26 cellular contexts compared by ENCODE assay signal in the genomic region with DNA sequence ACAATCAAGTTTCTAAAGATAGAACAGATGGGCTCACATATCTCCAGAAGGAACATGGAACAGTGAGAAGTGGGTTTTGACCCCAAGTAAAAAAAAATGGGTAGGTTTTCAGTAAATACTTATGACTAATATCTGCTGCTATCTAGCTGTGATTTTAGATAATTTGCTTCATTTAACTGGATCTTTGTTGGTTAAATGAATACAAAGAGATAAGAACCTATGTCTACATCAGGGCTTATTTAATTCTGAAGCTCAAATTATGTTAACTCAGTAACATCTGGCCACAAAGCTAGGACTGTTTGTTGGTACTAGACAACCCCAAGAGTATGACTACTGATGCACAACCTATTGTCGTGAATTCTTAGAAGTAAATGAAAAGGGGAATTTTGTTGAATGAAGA.
"Had no signal": no experiment of that assay in that cellular context is flagged by ENCODE, and none has a peak within 500 bp of the region (broad histone marks: within the 10 kb centered on the region; RNA-seq: fewer than 3 reads in every experiment).

No MANE protein-coding gene starts in this region.

- H3K27ac Mint-ChIP-seq: immature natural killer cell; naive B cell; natural killer cell; stimulated activated effector memory CD8-positive, alpha-beta T cell treated with anti-CD3 and anti-CD28 coated beads, Interleukin-12 subunit alpha, Interleukin-12 subunit beta, amount 100 ng/mL, for 72 hours; stimulated activated naive CD8-positive, alpha-beta T cell treated with anti-CD3 and anti-CD28 coated beads, Interleukin-15, Interleukin-2, amounts not matched to agents 100 ng/mL and 50 ng/mL, for 24 hours had no signal

- DNase-seq: hypothalamus; immature natural killer cell; kidney; left colon; left lung; lower lobe of right lung; mesendoderm; naive B cell; natural killer cell; pancreas; posterior cingulate gyrus; retina; right cardiac atrium; spleen; stimulated activated CD4-positive, alpha-beta T cell treated with anti-CD3 and anti-CD28 coated beads, Interleukin-4, amount 100 ng/mL, for 24 hours; stimulated activated naive CD4-positive, alpha-beta T cell; tibial artery; trophoblast cell; upper lobe of right lung had no signal

- H3K9me3 Mint-ChIP-seq: mesothelial cell of epicardium; naive B cell; natural killer cell; stimulated activated effector memory CD8-positive, alpha-beta T cell treated with anti-CD3 and anti-CD28 coated beads, Interleukin-12 subunit alpha, Interleukin-12 subunit beta, amount 100 ng/mL, for 72 hours; stimulated activated naive CD8-positive, alpha-beta T cell treated with anti-CD3 and anti-CD28 coated beads, Interleukin-15, Interleukin-2, amounts not matched to agents 100 ng/mL and 50 ng/mL, for 24 hours had no signal

- H3K27ac ChIP-seq: left lung, lower lobe of right lung, pancreas, prostate gland, spleen, suprapubic skin, thoracic aorta, upper lobe of right lung had no signal

- H3K4me1 Mint-ChIP-seq: immature natural killer cell; natural killer cell; stimulated activated effector memory CD8-positive, alpha-beta T cell treated with anti-CD3 and anti-CD28 coated beads, Interleukin-12 subunit alpha, Interleukin-12 subunit beta, amount 100 ng/mL, for 72 hours had no signal

- H3K4me3 ChIP-seq: left lung, lower lobe of right lung, pancreas, prostate gland, skin epidermis, spleen, suprapubic skin, thoracic aorta, tibial artery, upper lobe of right lung had no signal

- H3K27me3 ChIP-seq: left lung, pancreas, spleen, suprapubic skin, tibial artery, upper lobe of right lung had no signal

- H3K36me3 Mint-ChIP-seq: mesothelial cell of epicardium; naive B cell; natural killer cell; stimulated activated effector memory CD8-positive, alpha-beta T cell treated with anti-CD3 and anti-CD28 coated beads, Interleukin-12 subunit alpha, Interleukin-12 subunit beta, amount 100 ng/mL, for 72 hours had no signal

- H3K9me3 ChIP-seq: left lung, lower lobe of right lung, pancreas, prostate gland, spleen, suprapubic skin, thoracic aorta, tibial artery, upper lobe of right lung had no signal

- H3K4me3 Mint-ChIP-seq: immature natural killer cell; mesothelial cell of epicardium; natural killer cell; stimulated activated effector memory CD8-positive, alpha-beta T cell treated with anti-CD3 and anti-CD28 coated beads, Interleukin-12 subunit alpha, Interleukin-12 subunit beta, amount 100 ng/mL, for 72 hours; stimulated activated naive CD8-positive, alpha-beta T cell treated with anti-CD3 and anti-CD28 coated beads, Interleukin-15, Interleukin-2, amounts not matched to agents 100 ng/mL and 50 ng/mL, for 24 hours had no signal

- ATAC-seq: left colon, lower lobe of right lung, natural killer cell, right cardiac atrium, upper lobe of right lung had no signal

- H3K4me1 ChIP-seq: lower lobe of right lung, pancreas, prostate gland, upper lobe of right lung had no signal

- H3K36me3 ChIP-seq: left lung, lower lobe of right lung, pancreas, prostate gland, spleen, suprapubic skin, thoracic aorta, tibial artery, upper lobe of right lung had no signal

- H3K27me3 Mint-ChIP-seq: stimulated activated naive CD8-positive, alpha-beta T cell treated with anti-CD3 and anti-CD28 coated beads, Interleukin-15, Interleukin-2, amounts not matched to agents 100 ng/mL and 50 ng/mL, for 24 hours had no signal
